8 cellular contexts compared by ENCODE assay signal in genomic region chrX:28586891-28587635, GRCh38. TPM values are rescaled to one million over a fixed set of nuclear protein-coding genes. Genes with fewer than 3 reads are reported as not detected.
A peak's percentile ranks its signal among the peaks of the same experiment; 100 is the strongest.
DNase-seq lines count a peak whose midpoint lies in the region; ATAC-seq, FAIRE-seq and TF ChIP-seq lines count a peak whose summit lies in the region.

TSS of gene IL1RAPL1 (plus strand) at chrX:28587446.

- H3K79me2 ChIP-seq in HCT116 (ENCODE audit: insufficient read depth, low read length) (peaks cover 47% of the 10 kb centered on the region), astrocyte (ENCODE audit: insufficient read depth, low read length) (no peaks in the 10 kb centered on the region)

- H3K4me1 ChIP-seq in HCT116 (ENCODE audit: control insufficient read depth in 1 of 2, insufficient read depth in 2 of 2, low read length in 2 of 2): peaks cover 7 to 49% of the 10 kb centered on the region in 2 experiments
- peaks cover 4% of the 10 kb centered on the region for H3K4me1 ChIP-seq in astrocyte (ENCODE audit: insufficient read depth, low read length)
- H3K4me1 ChIP-seq in stomach: no peaks in the 10 kb centered on the region

- TF ChIP-seq RAD21 in HCT116 (IDR thresholded peaks at IDR 0.05; ENCODE audit: low read depth): peak; percentile 56

- H3K27ac Mint-ChIP-seq in astrocyte (ENCODE audit: unreplicated experiment): no peak within 1 kb of the TSS
- H3K27ac Mint-ChIP-seq in activated naive CD4-positive, alpha-beta T cell treated with anti-CD3 and anti-CD28 coated beads, Interleukin-2, amount 50 U/mL, for 72 hours: no peak within 1 kb of the TSS

- no peaks in the 10 kb centered on the region for H3K4me1 Mint-ChIP-seq in astrocyte (ENCODE audit: low read depth, unreplicated experiment)

- RAD21 ChIA-PET in HCT116 (lab: Charles Lee; ENCODE audit: low non-redundant PET in 1 of 2, low total read pairs in 2 of 2, uncharacterized antibody in 2 of 2, unreplicated experiment in 2 of 2): interaction anchor here in 1 of 2 experiments (0.6 kb wide), 1 partner anchor 78 kb away, joined by 3 read pairs; no protein-coding TSS in a partner anchor

- no peaks in the 10 kb centered on the region for H4K20me1 ChIP-seq in HCT116 (ENCODE audit: insufficient read depth)
- H4K20me1 ChIP-seq in astrocyte (ENCODE audit: insufficient read depth, low read length): no peaks in the 10 kb centered on the region

- 1 to 27% (median 4%) methylated on average over 17 of the region's 17 CpGs for WGBS in stomach, 5 donors

- no peaks in the 10 kb centered on the region for H3K36me3 ChIP-seq in HCT116 (ENCODE audit: control insufficient read depth in 1 of 2, insufficient read depth in 2 of 2, low read length in 2 of 2)
- no peaks in the 10 kb centered on the region for H3K36me3 ChIP-seq in astrocyte (ENCODE audit: insufficient read depth, low read length)
- no peaks in the 10 kb centered on the region for H3K36me3 ChIP-seq in stomach

- H3K4me3 ChIP-seq in HCT116 (replicated peaks in 1 of 2; ENCODE audit: low read depth in 1 of 2, low read length in 2 of 2) (peak within 1 kb of the TSS; percentile 56 to 70), astrocyte (ENCODE audit: insufficient read depth, low read depth, low read length) (peak within 1 kb of the TSS; percentile 70), iPS-18c (ENCODE audit: insufficient read depth, low read depth, low read length) (peak within 1 kb of the TSS; percentile 70), stomach (peak within 1 kb of the TSS; percentile 26 to 36 (median 33))

- peak; percentile 94 for FAIRE-seq in astrocyte (lab: Jason Lieb, UNC)

- TF ChIP-seq POLR2A in HCT116 (IDR thresholded peaks at IDR 0.05; ENCODE audit: borderline replicate concordance, extremely low read depth, insufficient read depth, insufficient read length) (no peak), stomach (IDR thresholded peaks at IDR 0.05) (no peak)

- no peak for DNase-seq in HCT116 (ENCODE audit: low read depth, low spot score)
- peak; percentile 78 for DNase-seq in astrocyte (ENCODE audit: low read depth)
- DNase-seq in stomach: no peak
- DNase-seq in NCI-H2029 treated with DMSO at 0.1 percent for 48 hours (lab: John Stamatoyannopoulos, UW): no peak
- DNase-seq in activated naive CD4-positive, alpha-beta T cell treated with anti-CD3 and anti-CD28 coated beads, Interleukin-2, amount 50 U/mL, for 72 hours (ENCODE audit: low spot score in 2 of 2): no peak

- H3K27me3 ChIP-seq in HCT116 (ENCODE audit: insufficient read depth, low read length): no peaks in the 10 kb centered on the region
- no peaks in the 10 kb centered on the region for H3K27me3 ChIP-seq in astrocyte (ENCODE audit: insufficient read depth, low read length)
- peaks cover 0 to 18% (median 0%) of the 10 kb centered on the region in 3 donors for H3K27me3 ChIP-seq in stomach

- intact Hi-C loops in HCT116 (cut with micrococcal nuclease): loop anchor here (2.0 to 10.0 kb wide), 2 partner anchors 410 to 662 kb away; no protein-coding TSS in a partner anchor
- intact Hi-C loops in stomach (cut with DNase I; ENCODE audit: low total_unique reads): no loop called here

- H3K9ac ChIP-seq in HCT116 (ENCODE audit: low read length) (peak within 1 kb of the TSS; percentile 70), astrocyte (ENCODE audit: low read length) (peak within 1 kb of the TSS; percentile 70)

- H3K36me3 Mint-ChIP-seq in astrocyte (ENCODE audit: low read depth, unreplicated experiment): no peaks in the 10 kb centered on the region
- no peaks in the 10 kb centered on the region for H3K36me3 Mint-ChIP-seq in activated naive CD4-positive, alpha-beta T cell treated with anti-CD3 and anti-CD28 coated beads, Interleukin-2, amount 50 U/mL, for 72 hours

- H2AFZ ChIP-seq in HCT116 (ENCODE audit: low read depth, low read length, poor library complexity, severe bottlenecking) (peak within 1 kb of the TSS; percentile 68), astrocyte (ENCODE audit: low read depth, low read length) (peak within 1 kb of the TSS; percentile 61)

- TF ChIP-seq CTCF in HCT116 (IDR thresholded peaks at IDR 0.05 in 2 of 3, conservative IDR thresholded peaks at IDR 0.05 in 1 of 3; ENCODE audit: borderline replicate concordance in 1 of 3, insufficient read depth in 1 of 3, low read depth in 2 of 3, low read length in 2 of 3) (0 out of 6 replicates have a peak, but pooled peaks have one; percentile 7 to 27 (median 18)), astrocyte (IDR thresholded peaks at IDR 0.05; ENCODE audit: insufficient read depth, low read depth, low read length) (no peak), stomach (IDR thresholded peaks at IDR 0.05) (no peak)

- no peak within 1 kb of the TSS for H3K4me3 Mint-ChIP-seq in astrocyte (ENCODE audit: unreplicated experiment)

- no peaks in the 10 kb centered on the region for H3K9me3 ChIP-seq in HCT116 (ENCODE audit: control insufficient read depth in 1 of 2, insufficient read depth in 1 of 2, low read depth in 1 of 2, low read length in 2 of 2)
- H3K9me3 ChIP-seq in astrocyte (ENCODE audit: insufficient read depth, low read depth, low read length): no peaks in the 10 kb centered on the region
- no peaks in the 10 kb centered on the region for H3K9me3 ChIP-seq in iPS-18c (ENCODE audit: control insufficient read depth, insufficient read depth, low read length)
- no peaks in the 10 kb centered on the region for H3K9me3 ChIP-seq in stomach

- TF ChIP-seq EP300 in stomach (IDR thresholded peaks at IDR 0.05): no peak

- POLR2A ChIA-PET in HCT116 (lab: Charles Lee): no interaction called here

- CTCF ChIA-PET in HCT116 (lab: Charles Lee): interaction anchor here (0.6 kb wide), 1 partner anchor 229 kb away, joined by 4 read pairs; no protein-coding TSS in a partner anchor

- H3K4me2 ChIP-seq in HCT116 (ENCODE audit: low read length): peak within 1 kb of the TSS; percentile 81
- H3K4me2 ChIP-seq in astrocyte (ENCODE audit: low read length): peak within 1 kb of the TSS; percentile 90

- ATAC-seq in HCT116: peak; percentile 68
- ATAC-seq in activated naive CD4-positive, alpha-beta T cell treated with anti-CD3 and anti-CD28 coated beads, Interleukin-2, amount 50 U/mL, for 72 hours: no peak
- no peak for ATAC-seq in HG02981 (IDR thresholded peaks at IDR 0.05; ENCODE audit: unreplicated experiment)
- ATAC-seq in HG02623 (IDR thresholded peaks at IDR 0.05; ENCODE audit: unreplicated experiment): no peak

- H3K27ac ChIP-seq in HCT116 (ENCODE audit: low read depth, low read length) (peak within 1 kb of the TSS; percentile 87), astrocyte (ENCODE audit: low read depth, low read length) (peak within 1 kb of the TSS; percentile 50), stomach (peak within 1 kb of the TSS in 2 of 5 donors; percentile 17 to 36)

- no peaks in the 10 kb centered on the region for H3K9me3 Mint-ChIP-seq in astrocyte (ENCODE audit: unreplicated experiment)
- no peaks in the 10 kb centered on the region for H3K9me3 Mint-ChIP-seq in activated naive CD4-positive, alpha-beta T cell treated with anti-CD3 and anti-CD28 coated beads, Interleukin-2, amount 50 U/mL, for 72 hours

- H3K9me2 ChIP-seq in HCT116 (ENCODE audit: insufficient read depth): no peaks in the 10 kb centered on the region

- peaks cover 3% of the 10 kb centered on the region for H3K27me3 Mint-ChIP-seq in astrocyte (ENCODE audit: low read depth, unreplicated experiment)

- BruUV-seq in HCT116 (replicated peaks; lab: Mats Ljungman, UMichigan): TSS peak; percentile 44

TF ChIP-seq in HCT116, 20 proteins besides CTCF, POLR2A, EP300 and RAD21:
- TF ChIP-seq, protein P1, sequence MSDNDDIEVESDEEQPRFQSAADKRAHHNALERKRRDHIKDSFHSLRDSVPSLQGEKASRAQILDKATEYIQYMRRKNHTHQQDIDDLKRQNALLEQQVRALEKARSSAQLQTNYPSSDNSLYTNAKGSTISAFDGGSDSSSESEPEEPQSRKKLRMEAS (IDR thresholded peaks at IDR 0.05): 0 out of 2 replicates have a peak, but pooled peaks have one; percentile 34
- peak; percentile 46; the same call in 1 of the 2 replicates for TF ChIP-seq CEBPB (IDR thresholded peaks at IDR 0.05; ENCODE audit: low read depth)
- 0 out of 2 replicates have a peak, but pooled peaks have one; percentile 27 for TF ChIP-seq POLR2AphosphoS5 (IDR thresholded peaks at IDR 0.05; ENCODE audit: low read depth, low read length)
- 0 out of 2 replicates have a peak, but pooled peaks have one; percentile 26 for TF ChIP-seq SP1 (IDR thresholded peaks at IDR 0.05; ENCODE audit: low read depth)
- no peak for TF ChIP-seq TCF7L2 (IDR thresholded peaks at IDR 0.05; ENCODE audit: borderline replicate concordance, extremely low read depth, insufficient read depth, insufficient read length)
- TF ChIP-seq FOSL1 (IDR thresholded peaks at IDR 0.05; ENCODE audit: low read depth): peak; percentile 57
- TF ChIP-seq JUND (IDR thresholded peaks at IDR 0.05): no peak

RNA-seq across cellular contexts. Expression of gene IL1RAPL1, which starts in this region (rescaled TPM):
- total RNA-seq in HCT116 (2021; ENCODE audit: unreplicated experiment) (2.8 TPM), astrocyte (0.14 and 0.16 TPM in 2 replicates), stomach (1 to 10 TPM in 1 of 5 donors, under 1 TPM in 2, not detected in 2; 0.29 to 3.3 (median 0.87) TPM)
- 0.42 and 0.45 TPM in 2 replicates for polyA plus RNA-seq in HCT116 (2012)
- under 1 TPM in 2 of 3 donors, not detected in 1; 0.06 to 0.31 TPM for polyA plus RNA-seq in stomach
- not detected for total RNA-seq in activated naive CD4-positive, alpha-beta T cell treated with anti-CD3 and anti-CD28 coated beads, Interleukin-2, amount 50 U/mL, for 72 hours

Comparison
In these comparisons a context has a peak if more than half of its experiments do, and no peak if none do; other contexts are left out.
1. Peak in DNase-seq, H3K4me3 ChIP-seq, H3K27ac ChIP-seq, H3K9ac ChIP-seq and H3K4me2 ChIP-seq in astrocyte; RNA of the gene not detected or under 1 TPM.
2. CTCF ChIP-seq: peak in HCT116 (3 of 3); none in astrocyte (single experiment) and stomach (0 of 7).
3. Peak in every context shown above with its lines, with median percentiles within 50 percentile points of each other: H3K4me3 ChIP-seq.